10 cellular contexts compared by ENCODE assay signal in the genomic region with DNA sequence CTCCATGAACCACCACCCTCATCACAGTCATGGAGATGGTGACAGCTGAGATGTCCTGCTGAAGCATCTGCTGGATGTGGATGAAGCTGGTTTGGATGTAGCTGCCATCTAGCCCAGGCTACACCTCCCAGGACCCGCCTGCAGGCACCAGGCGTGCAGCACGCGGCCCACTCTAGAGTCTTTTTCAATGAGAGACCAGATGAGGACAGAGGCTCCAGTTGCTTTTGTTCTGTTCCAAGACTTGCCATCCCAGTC.
DNase-seq lines count a peak whose midpoint lies in the region; ATAC-seq, FAIRE-seq and TF ChIP-seq lines count a peak whose summit lies in the region.
"Had no signal": no experiment of that assay in that cellular context is flagged by ENCODE, and none has a peak within 500 bp of the region (broad histone marks: within the 10 kb centered on the region; RNA-seq: fewer than 3 reads in every experiment).

No MANE protein-coding gene starts in this region.

- CTCF ChIA-PET in CD4-positive, alpha-beta T cell (lab: Charles Lee) = no interaction called here
- CTCF ChIA-PET in PC-9 (lab: Charles Lee) (interaction anchor here (0.7 kb wide), 1 partner anchor 374 kb away, joined by 3 read pairs; no protein-coding TSS in a partner anchor), GM10248 (lab: Yijun Ruan, JAX) (interaction anchor here (1.3 to 1.4 kb wide), 2 partner anchors 23 to 27 kb away, joined by 3 read pairs; no protein-coding TSS in a partner anchor)

- peaks cover 91% of the 10 kb centered on the region for H3K4me1 Mint-ChIP-seq in CD4-positive, alpha-beta T cell (ENCODE audit: low read depth)

- H3K27me3 Mint-ChIP-seq in CD4-positive, alpha-beta T cell = no peaks in the 10 kb centered on the region

- peak overlapping the region; percentile 88 for H3K4me2 ChIP-seq in PC-9

- TF ChIP-seq POLR2A in uterus (IDR thresholded peaks at IDR 0.05) = no peak

- H4K20me1 ChIP-seq in PC-9 (ENCODE audit: insufficient read depth) = peaks cover 89% of the 10 kb centered on the region

- H3K36me3 ChIP-seq in PC-9 (ENCODE audit: low read depth) (peaks cover 17% of the 10 kb centered on the region; the same call in 1 of the 2 replicates), esophagus (ENCODE audit: control insufficient read depth in 2 of 2, insufficient read depth in 2 of 2, low read length in 1 of 2) (peaks cover 0 to 20% of the 10 kb centered on the region in 2 donors), small intestine (ENCODE audit: control insufficient read depth in 2 of 2, insufficient read depth in 2 of 2, low read length in 2 of 2) (no peaks in the 10 kb centered on the region), uterus (no peaks in the 10 kb centered on the region)

- peaks cover 97% of the 10 kb centered on the region for H3K79me2 ChIP-seq in PC-9 (ENCODE audit: low read depth)

- TF ChIP-seq CTCF in CD4-positive, alpha-beta T cell (IDR thresholded peaks at IDR 0.05) = no peak
- TF ChIP-seq CTCF in PC-9 (conservative IDR thresholded peaks at IDR 0.05) = no peak
- no peak for TF ChIP-seq CTCF in retinal pigment epithelial cell (conservative IDR thresholded peaks at IDR 0.05; ENCODE audit: low read depth, low read length)
- TF ChIP-seq CTCF in GM10248 (IDR thresholded peaks at IDR 0.05; ENCODE audit: control extremely low read depth, extremely low read depth, low read depth, missing control alignments) = no peak
- TF ChIP-seq CTCF in uterus (IDR thresholded peaks at IDR 0.05) = no peak

- peaks cover 28% of the 10 kb centered on the region for H3K36me3 Mint-ChIP-seq in CD4-positive, alpha-beta T cell (ENCODE audit: low read depth)

- H2AFZ ChIP-seq in PC-9 = no peak overlapping the region

- no peaks in the 10 kb centered on the region for H3K9me3 ChIP-seq in CD4-positive, alpha-beta T cell (ENCODE audit: control insufficient read depth, low read length)
- no peaks in the 10 kb centered on the region for H3K9me3 ChIP-seq in PC-9 (ENCODE audit: insufficient read depth, low read depth)
- no peaks in the 10 kb centered on the region for H3K9me3 ChIP-seq in esophagus (ENCODE audit: control insufficient read depth in 2 of 2, insufficient read depth in 1 of 2, low read depth in 1 of 2, low read length in 1 of 2)
- no peaks in the 10 kb centered on the region for H3K9me3 ChIP-seq in small intestine (ENCODE audit: control insufficient read depth, low read depth)
- H3K9me3 ChIP-seq in uterus = no peaks in the 10 kb centered on the region

- WGBS in esophagus, 2 donors = 77 to 86% methylated on average over 4 of the region's 4 CpGs
- 88 to 98% (median 93%) methylated on average over 4 of the region's 4 CpGs for WGBS in small intestine, 3 donors

- no TSS peak for BruUV-seq in PC-9 (replicated peaks; lab: Mats Ljungman, UMichigan)

- intact Hi-C loops in CD4-positive, alpha-beta T cell (cut with DNase I, micrococcal nuclease) = loop anchor here in 1 of 2 experiments (5.0 kb wide), 2 partner anchors 43 to 168 kb away; no protein-coding TSS in a partner anchor
- intact Hi-C loops in PC-9 (cut with micrococcal nuclease; ENCODE audit: unreplicated experiment) = no loop called here
- intact Hi-C loops in uterus (cut with DNase I; ENCODE audit: low total_unique reads) = no loop called here

- H3F3A ChIP-seq in PC-9 (ENCODE audit: insufficient read depth, low read depth) = peaks cover 90% of the 10 kb centered on the region

- H3K9me2 ChIP-seq in PC-9 (ENCODE audit: insufficient read depth) = no peaks in the 10 kb centered on the region

- H3K4me3 ChIP-seq in PC-9 (peak overlapping the region; percentile 57), esophagus (ENCODE audit: low read depth in 1 of 2, low read length in 2 of 2) (no peak overlapping the region), retinal pigment epithelial cell (ENCODE audit: low read length) (peak overlapping the region; percentile 9), small intestine (ENCODE audit: low read depth in 1 of 2, low read length in 2 of 2) (no peak overlapping the region), uterus (no peak overlapping the region)

- ATAC-seq in CD4-positive, alpha-beta T cell (ENCODE audit: poor library complexity) = no peak
- no peak for ATAC-seq in GM18511 (IDR thresholded peaks at IDR 0.05; ENCODE audit: unreplicated experiment)

- H3K9me3 Mint-ChIP-seq in CD4-positive, alpha-beta T cell = no peaks in the 10 kb centered on the region

- no peak for FAIRE-seq in small intestine (lab: Jason Lieb, UNC)

- POLR2A ChIA-PET in CD4-positive, alpha-beta T cell (lab: Charles Lee) = interaction anchor here (0.7 kb wide), 1 partner anchor 79 kb away, joined by 3 read pairs; no protein-coding TSS in a partner anchor
- POLR2A ChIA-PET in PC-9 (lab: Charles Lee; ENCODE audit: unreplicated experiment) = no interaction called here
- POLR2A ChIA-PET in GM10248 (lab: Yijun Ruan, JAX) = no interaction called here

- peak overlapping the region; percentile 98 for H3K27ac Mint-ChIP-seq in CD4-positive, alpha-beta T cell

- H3K4me3 Mint-ChIP-seq in CD4-positive, alpha-beta T cell = peak overlapping the region; percentile 58

- H3K4me1 ChIP-seq in PC-9 (replicated peaks; ENCODE audit: insufficient read depth) (peaks cover 98% of the 10 kb centered on the region), esophagus (ENCODE audit: control insufficient read depth in 2 of 2, insufficient read depth in 2 of 2, low read length in 1 of 2) (peaks cover 38 to 67% of the 10 kb centered on the region in 2 donors), small intestine (ENCODE audit: control insufficient read depth in 2 of 2, insufficient read depth in 1 of 2, low read depth in 1 of 2, low read length in 1 of 2) (peaks cover 20 to 39% of the 10 kb centered on the region in 2 donors), uterus (peaks cover 6 to 26% of the 10 kb centered on the region in 2 donors)

- DNase-seq in CD4-positive, alpha-beta T cell = no peak
- DNase-seq in PC-9 = no peak
- no peak for DNase-seq in retinal pigment epithelial cell (ENCODE audit: low read depth)
- no peak for DNase-seq in GM10248 (ENCODE audit: extremely low spot score)
- no peak for DNase-seq in small intestine
- no peak for DNase-seq in uterus
- DNase-seq: NCI-H2081, T-helper 9 cell had no signal

- no peaks in the 10 kb centered on the region for H3K27me3 ChIP-seq in CD4-positive, alpha-beta T cell (ENCODE audit: control insufficient read depth, insufficient read depth, low read length)
- H3K27me3 ChIP-seq in PC-9 (ENCODE audit: insufficient read depth, low read depth) (no peaks in the 10 kb centered on the region), esophagus (ENCODE audit: control insufficient read depth in 1 of 2, insufficient read depth in 2 of 2, low read length in 2 of 2) (no peaks in the 10 kb centered on the region), small intestine (ENCODE audit: control insufficient read depth in 2 of 2, insufficient read depth in 2 of 2, low read length in 2 of 2) (no peaks in the 10 kb centered on the region), uterus (no peaks in the 10 kb centered on the region)

- no peak overlapping the region for H3K27ac ChIP-seq in CD4-positive, alpha-beta T cell (ENCODE audit: low read depth, low read length)
- peak overlapping the region; percentile 80 for H3K27ac ChIP-seq in PC-9
- peak overlapping the region; percentile 60 to 91 for H3K27ac ChIP-seq in esophagus (ENCODE audit: low read depth in 2 of 2, low read length in 1 of 2)
- H3K27ac ChIP-seq in small intestine (ENCODE audit: low read depth in 1 of 2, low read length in 1 of 2) = peak overlapping the region in 1 of 2 donors; percentile 78
- H3K27ac ChIP-seq in uterus = peak overlapping the region in 1 of 2 donors; percentile 15

Comparison
In these comparisons a context has a peak if more than half of its experiments do, and no peak if none do; other contexts are left out.
1. H3K4me3 ChIP-seq: peak in PC-9 (single experiment) and retinal pigment epithelial cell (single experiment); none in esophagus (0 of 2), small intestine (0 of 2) and uterus (0 of 2).